18 cellular contexts compared by ENCODE assay signal in genomic region chr3:66083961-66084270, GRCh38. TPM values are rescaled to one million over a fixed set of nuclear protein-coding genes. Genes with fewer than 3 reads are reported as not detected.
DNase-seq lines count a peak whose midpoint lies in the region; ATAC-seq and TF ChIP-seq lines count a peak whose summit lies in the region.
"Had no signal": no experiment of that assay in that cellular context is flagged by ENCODE, and none has a peak within 500 bp of the region (broad histone marks: within the 10 kb centered on the region; RNA-seq: fewer than 3 reads in every experiment).

No MANE protein-coding gene starts in this region.

- H3K27ac Mint-ChIP-seq in Caco-2 (ENCODE audit: unreplicated experiment) (peak overlapping the region; percentile 53), progenitor cell of endocrine pancreas (peak overlapping the region; percentile 83)
- H3K27ac Mint-ChIP-seq: CD4-positive, CD25-positive, alpha-beta regulatory T cell; GM23338 had no signal

- H3K9me3 Mint-ChIP-seq in Caco-2 (ENCODE audit: unreplicated experiment) (no peaks in the 10 kb centered on the region), progenitor cell of endocrine pancreas (ENCODE audit: low read depth) (no peaks in the 10 kb centered on the region)
- H3K9me3 Mint-ChIP-seq: CD4-positive, CD25-positive, alpha-beta regulatory T cell; GM23338 had no signal

- intact Hi-C loops in Caco-2 (cut with micrococcal nuclease; ENCODE audit: unreplicated experiment) = loop anchor here (1.0 to 5.0 kb wide), 4 partner anchors 11 to 55 kb away; partner anchors contain the start of gene MAGI1

- no peaks in the 10 kb centered on the region for H3K9me3 ChIP-seq in Caco-2
- H3K9me3 ChIP-seq: HAP-1, MG63, SJCRH30 had no signal

- H3K4me3 Mint-ChIP-seq in Caco-2 (ENCODE audit: unreplicated experiment) (no peak overlapping the region), progenitor cell of endocrine pancreas (ENCODE audit: low read depth) (peak overlapping the region; percentile 22)
- H3K4me3 Mint-ChIP-seq: CD4-positive, CD25-positive, alpha-beta regulatory T cell; GM23338 had no signal

- POLR2A ChIA-PET in Caco-2 (lab: Charles Lee) = no interaction called here
- POLR2A ChIA-PET in HEK293T (lab: Yijun Ruan, JAX) = no interaction called here

- H3K36me3 Mint-ChIP-seq in Caco-2 (ENCODE audit: insufficient read depth, unreplicated experiment) (no peaks in the 10 kb centered on the region), progenitor cell of endocrine pancreas (ENCODE audit: insufficient read depth) (no peaks in the 10 kb centered on the region)
- H3K36me3 Mint-ChIP-seq: CD4-positive, CD25-positive, alpha-beta regulatory T cell had no signal

- H3K27me3 Mint-ChIP-seq in Caco-2 (ENCODE audit: insufficient read depth, unreplicated experiment) (no peaks in the 10 kb centered on the region), progenitor cell of endocrine pancreas (no peaks in the 10 kb centered on the region)

- DNase-seq in Caco-2 = peak; percentile 72 to 78
- no peak for DNase-seq in HEK293T (ENCODE audit: extremely low spot score)
- DNase-seq in left lobe of liver (ENCODE audit: low spot score) = peak; percentile 53
- no peak for DNase-seq in progenitor cell of endocrine pancreas (ENCODE audit: low spot score, unreplicated experiment)
- no peak for DNase-seq in DMS153 treated with DMSO at 0.1 percent for 48 hours (lab: John Stamatoyannopoulos, UW; ENCODE audit: unreplicated experiment)
- DNase-seq: CD4-positive, CD25-positive, alpha-beta regulatory T cell; MG63; NCI-H1694 treated with DMSO at 0.1 percent for 48 hours; NCI-H2081 treated with DMSO at 0.1 percent for 48 hours; NCI-H2171 treated with DMSO at 0.1 percent for 48 hours; NCI-H446 treated with DMSO at 0.1 percent for 48 hours; NCI-H526 treated with DMSO at 0.1 percent for 48 hours; SJCRH30; SW 1271 had no signal

- peaks cover 21% of the 10 kb centered on the region for H3K4me1 ChIP-seq in Caco-2
- H3K4me1 ChIP-seq: HAP-1, SJCRH30 had no signal

- H3K27me3 ChIP-seq in Caco-2 (replicated peaks; ENCODE audit: control insufficient read depth, insufficient read depth, low read length) = no peaks in the 10 kb centered on the region
- H3K27me3 ChIP-seq: MG63, SJCRH30 had no signal

- TF ChIP-seq CTCF in Caco-2 (IDR thresholded peaks at IDR 0.05; ENCODE audit: insufficient read depth in 1 of 2, low read depth in 1 of 2, low read length in 1 of 2, severe bottlenecking in 1 of 2, unreplicated experiment in 1 of 2) (no peak), progenitor cell of endocrine pancreas (IDR thresholded peaks at IDR 0.05; ENCODE audit: unreplicated experiment) (no peak)

- BruUV-seq in Caco-2 (replicated peaks; lab: Mats Ljungman, UMichigan) = no TSS peak

- H3K4me1 Mint-ChIP-seq in Caco-2 (ENCODE audit: low read depth, unreplicated experiment) (peaks cover 10% of the 10 kb centered on the region), progenitor cell of endocrine pancreas (ENCODE audit: low read depth) (peaks cover 21% of the 10 kb centered on the region)
- H3K4me1 Mint-ChIP-seq: CD4-positive, CD25-positive, alpha-beta regulatory T cell had no signal

- CTCF ChIA-PET in Caco-2 (lab: Charles Lee) = no interaction called here
- CTCF ChIA-PET in HEK293T (lab: Yijun Ruan, JAX) = no interaction called here

- no peak overlapping the region for H3K4me3 ChIP-seq in Caco-2 (ENCODE audit: low read depth, low read length)
- H3K4me3 ChIP-seq: GM23338, HAP-1, MG63, SJCRH30 had no signal

- ATAC-seq in left lobe of liver (peak; percentile 96), esophagus mucosa (no peak), GM18520 (IDR thresholded peaks at IDR 0.05; ENCODE audit: unreplicated experiment) (no peak)

- H3K36me3 ChIP-seq in Caco-2 (ENCODE audit: control insufficient read depth, insufficient read depth, low read length) = no peaks in the 10 kb centered on the region
- H3K36me3 ChIP-seq: HAP-1, MG63, SJCRH30 had no signal

TF ChIP-seq in HEK293T, 16 proteins besides CTCF, POLR2A, EP300 and RAD21:
- TF ChIP-seq ELF4 (IDR thresholded peaks at IDR 0.05) (no peak), FOXK2 (IDR thresholded peaks at IDR 0.05) (no peak), HDGF (IDR thresholded peaks at IDR 0.05; ENCODE audit: borderline replicate concordance) (no peak), L3MBTL2 (conservative IDR thresholded peaks at IDR 0.05) (no peak), LEF1 (IDR thresholded peaks at IDR 0.05; ENCODE audit: borderline replicate concordance) (no peak), PKNOX1 (IDR thresholded peaks at IDR 0.05) (peak; percentile 59), SUZ12 (IDR thresholded peaks at IDR 0.05) (no peak)

RNA-seq across cellular contexts. Expression of gene MAGI1, which starts 45.2 kb away (rescaled TPM):
- total RNA-seq in Caco-2 (2022) (63.6 and 64.9 TPM in 2 replicates), left lobe of liver (28.3 TPM), progenitor cell of endocrine pancreas (142 and 150 TPM in 2 replicates), esophagus mucosa (13.7 TPM)

Comparison
In these comparisons a context has a peak if more than half of its experiments do, and no peak if none do; other contexts are left out.
1. DNase-seq: peak in Caco-2 (2 of 2) and left lobe of liver (single experiment); none in HEK293T (single experiment), progenitor cell of endocrine pancreas (single experiment) and DMS153 treated with DMSO at 0.1 percent for 48 hours (single experiment).